8 cellular contexts compared by ENCODE assay signal in the genomic region with DNA sequence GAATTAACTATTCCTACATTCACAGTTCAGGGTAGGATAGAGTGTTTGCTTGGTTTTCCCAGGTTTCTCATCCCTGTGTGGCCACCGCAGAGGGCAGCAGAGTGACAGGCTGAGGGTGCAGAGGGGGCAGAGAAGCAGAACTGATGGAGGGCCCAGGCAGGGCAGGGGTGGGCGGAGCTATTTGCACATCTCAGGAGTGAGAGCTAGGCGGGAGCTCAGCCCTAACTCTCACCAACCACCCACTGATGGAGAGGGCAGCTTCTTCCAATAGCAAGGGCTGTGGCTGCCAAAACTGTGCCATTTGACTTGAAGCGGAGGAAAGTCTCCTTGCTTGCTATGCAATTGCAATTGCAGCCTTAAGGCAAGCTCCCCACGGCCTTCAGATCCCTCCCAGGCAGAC. TPM values are rescaled to one million over a fixed set of nuclear protein-coding genes. Genes with fewer than 3 reads are reported as not detected.
DNase-seq lines count a peak whose midpoint lies in the region; ATAC-seq, FAIRE-seq and TF ChIP-seq lines count a peak whose summit lies in the region.

No MANE protein-coding gene starts in this region.

- TF ChIP-seq POLR2A in breast epithelium (IDR thresholded peaks at IDR 0.05) = no peak

- ATAC-seq in HG02642 (IDR thresholded peaks at IDR 0.05; ENCODE audit: poor library complexity, unreplicated experiment) (peak; percentile 65), naive B cell (ENCODE audit: low read depth in 2 of 2) (peak; percentile 90 to 95)

- peak overlapping the region; percentile 87 to 98 (median 94) for H3K27ac Mint-ChIP-seq in naive B cell
- peak overlapping the region in 1 of 7 donors; percentile 64 for H3K27ac Mint-ChIP-seq in CD4-positive, alpha-beta memory T cell
- no peak overlapping the region for H3K27ac Mint-ChIP-seq in activated CD4-positive, alpha-beta memory T cell treated with anti-CD3 and anti-CD28 coated beads, Interleukin-2, amount 10 ng/mL, durations not matched to agents 7 days and 5 days

- H3K27me3 ChIP-seq in breast epithelium = no peaks in the 10 kb centered on the region
- H3K27me3 ChIP-seq in CD4-positive, alpha-beta memory T cell (ENCODE audit: insufficient read depth, low read length) = no peaks in the 10 kb centered on the region

- H3K9me3 Mint-ChIP-seq in naive B cell = no peaks in the 10 kb centered on the region
- H3K9me3 Mint-ChIP-seq in CD4-positive, alpha-beta memory T cell = peaks cover 0 to 2% (median 0%) of the 10 kb centered on the region in 8 donors
- peaks cover 5% of the 10 kb centered on the region for H3K9me3 Mint-ChIP-seq in activated CD4-positive, alpha-beta memory T cell treated with anti-CD3 and anti-CD28 coated beads, Interleukin-2, amount 10 ng/mL, durations not matched to agents 7 days and 5 days

- peak; percentile 44 for FAIRE-seq in GM18507 (lab: Jason Lieb, UNC)

- H3K27me3 Mint-ChIP-seq in naive B cell = no peaks in the 10 kb centered on the region
- no peaks in the 10 kb centered on the region for H3K27me3 Mint-ChIP-seq in CD4-positive, alpha-beta memory T cell
- no peaks in the 10 kb centered on the region for H3K27me3 Mint-ChIP-seq in activated CD4-positive, alpha-beta memory T cell treated with anti-CD3 and anti-CD28 coated beads, Interleukin-2, amount 10 ng/mL, durations not matched to agents 7 days and 5 days

- no peaks in the 10 kb centered on the region for H3K36me3 Mint-ChIP-seq in naive B cell
- H3K36me3 Mint-ChIP-seq in CD4-positive, alpha-beta memory T cell = peaks cover 0 to 4% of the 10 kb centered on the region in 2 donors
- peaks cover 15% of the 10 kb centered on the region for H3K36me3 Mint-ChIP-seq in activated CD4-positive, alpha-beta memory T cell treated with anti-CD3 and anti-CD28 coated beads, Interleukin-2, amount 10 ng/mL, durations not matched to agents 7 days and 5 days (ENCODE audit: low read depth)

- H3K4me1 Mint-ChIP-seq in naive B cell = peaks cover 48 to 64% (median 50%) of the 10 kb centered on the region in 3 donors
- peaks cover 0 to 2% (median under 1%) of the 10 kb centered on the region in 4 donors for H3K4me1 Mint-ChIP-seq in CD4-positive, alpha-beta memory T cell
- peaks cover 17% of the 10 kb centered on the region for H3K4me1 Mint-ChIP-seq in activated CD4-positive, alpha-beta memory T cell treated with anti-CD3 and anti-CD28 coated beads, Interleukin-2, amount 10 ng/mL, durations not matched to agents 7 days and 5 days

- H3K4me3 Mint-ChIP-seq in naive B cell = peak overlapping the region; percentile 65 to 85 (median 76)
- no peak overlapping the region for H3K4me3 Mint-ChIP-seq in CD4-positive, alpha-beta memory T cell
- H3K4me3 Mint-ChIP-seq in activated CD4-positive, alpha-beta memory T cell treated with anti-CD3 and anti-CD28 coated beads, Interleukin-2, amount 10 ng/mL, durations not matched to agents 7 days and 5 days = no peak overlapping the region

- CTCF ChIA-PET in CD4-positive, alpha-beta memory T cell (lab: Charles Lee; ENCODE audit: partially characterized antibody) = interaction anchor here (0.6 to 1.9 kb wide), 3 partner anchors 8 to 379 kb away, joined by 3 to 5 read pairs (median 5); no protein-coding TSS in a partner anchor
- CTCF ChIA-PET in activated CD4-positive, alpha-beta memory T cell treated with anti-CD3 and anti-CD28 coated beads, Interleukin-2, amount 10 ng/mL, durations not matched to agents 7 days and 5 days (lab: Charles Lee) = interaction anchor here (0.9 to 1.5 kb wide), 2 partner anchors 11 to 14 kb away, joined by 3 to 4 read pairs; no protein-coding TSS in a partner anchor

- H3K4me1 ChIP-seq in breast epithelium = no peaks in the 10 kb centered on the region
- no peaks in the 10 kb centered on the region for H3K4me1 ChIP-seq in CD4-positive, alpha-beta memory T cell (ENCODE audit: insufficient read depth, low read length)

- POLR2A ChIA-PET in CD4-positive, alpha-beta memory T cell (lab: Charles Lee; ENCODE audit: partially characterized antibody) = interaction anchor here (0.5 to 1.0 kb wide), 3 partner anchors 10 to 120 kb away, joined by 3 to 6 read pairs (median 3); partner anchors contain the start of gene DARS1
- POLR2A ChIA-PET in activated CD4-positive, alpha-beta memory T cell treated with anti-CD3 and anti-CD28 coated beads, Interleukin-2, amount 10 ng/mL, durations not matched to agents 7 days and 5 days (lab: Charles Lee) = interaction anchor here (0.8 to 4.5 kb wide), 9 partner anchors 9 to 330 kb away, joined by 3 to 43 read pairs (median 4); partner anchors contain the start of genes CXCR4 and DARS1

- no peak for DNase-seq in GM18507 (ENCODE audit: extremely low spot score, insufficient read length, low read depth)
- DNase-seq in RPMI7951 (ENCODE audit: low read depth) = peak; percentile 7
- DNase-seq in naive B cell = peak; percentile 58
- DNase-seq in breast epithelium (ENCODE audit: low spot score in 2 of 2) = no peak
- no peak for DNase-seq in superior temporal gyrus (ENCODE audit: extremely low spot score)
- DNase-seq in CD4-positive, alpha-beta memory T cell = no peak
- no peak for DNase-seq in activated CD4-positive, alpha-beta memory T cell treated with anti-CD3 and anti-CD28 coated beads, Interleukin-2, amount 10 ng/mL, durations not matched to agents 7 days and 5 days

- intact Hi-C loops in breast epithelium (cut with DNase I; ENCODE audit: low total_unique reads) = no loop called here
- intact Hi-C loops in CD4-positive, alpha-beta memory T cell (cut with micrococcal nuclease) = no loop called here

- H3K9me3 ChIP-seq in breast epithelium = no peaks in the 10 kb centered on the region
- no peaks in the 10 kb centered on the region for H3K9me3 ChIP-seq in CD4-positive, alpha-beta memory T cell (ENCODE audit: control insufficient read depth in 1 of 2, low read length in 2 of 2)

- H3K36me3 ChIP-seq in breast epithelium = no peaks in the 10 kb centered on the region
- H3K36me3 ChIP-seq in CD4-positive, alpha-beta memory T cell (ENCODE audit: insufficient read depth, low read length) = no peaks in the 10 kb centered on the region

- no peak overlapping the region for H3K4me3 ChIP-seq in breast epithelium
- no peak overlapping the region for H3K4me3 ChIP-seq in CD4-positive, alpha-beta memory T cell (ENCODE audit: low read length in 2 of 2)

- TF ChIP-seq CTCF in breast epithelium (IDR thresholded peaks at IDR 0.05) = no peak

- H3K27ac ChIP-seq in breast epithelium = no peak overlapping the region
- no peak overlapping the region for H3K27ac ChIP-seq in CD4-positive, alpha-beta memory T cell (ENCODE audit: low read depth, low read length)

RNA-seq across cellular contexts. Expression of gene DARS1, which starts 12.0 kb away (rescaled TPM):
- total RNA-seq in RPMI7951 (2014; rRNA removed; shearing (Covaris generic)) = 201 and 222 TPM in 2 replicates
- 100 to 1,000 TPM; 143 to 226 (median 172) TPM for polyA plus RNA-seq in naive B cell (ENCODE audit: low read depth in 6 of 6)
- 100 to 1,000 TPM in 1 of 3 donors, 10 to 100 TPM in 2; 76.4 to 117 (median 86.7) TPM for total RNA-seq in breast epithelium
- 10 to 100 TPM; 84.9 to 90.1 TPM for total RNA-seq in CD4-positive, alpha-beta memory T cell
- polyA plus RNA-seq in CD4-positive, alpha-beta memory T cell = 100 to 1,000 TPM; 109 to 230 TPM
- 100 to 1,000 TPM; 147 to 151 TPM for total RNA-seq in activated CD4-positive, alpha-beta memory T cell treated with anti-CD3 and anti-CD28 coated beads, Interleukin-2, amount 10 ng/mL, durations not matched to agents 7 days and 5 days

Comparison
In these comparisons a context has a peak if more than half of its experiments do, and no peak if none do; other contexts are left out.
1. DNase-seq: peak in RPMI7951 (single experiment) and naive B cell (single experiment); none in GM18507 (single experiment), breast epithelium (0 of 2), superior temporal gyrus (single experiment), CD4-positive, alpha-beta memory T cell (0 of 5) and activated CD4-positive, alpha-beta memory T cell treated with anti-CD3 and anti-CD28 coated beads, Interleukin-2, amount 10 ng/mL, durations not matched to agents 7 days and 5 days (single experiment).
2. H3K4me3 Mint-ChIP-seq: peak in naive B cell (8 of 8); none in CD4-positive, alpha-beta memory T cell (0 of 8) and activated CD4-positive, alpha-beta memory T cell treated with anti-CD3 and anti-CD28 coated beads, Interleukin-2, amount 10 ng/mL, durations not matched to agents 7 days and 5 days (single experiment).